In the genomic region with DNA sequence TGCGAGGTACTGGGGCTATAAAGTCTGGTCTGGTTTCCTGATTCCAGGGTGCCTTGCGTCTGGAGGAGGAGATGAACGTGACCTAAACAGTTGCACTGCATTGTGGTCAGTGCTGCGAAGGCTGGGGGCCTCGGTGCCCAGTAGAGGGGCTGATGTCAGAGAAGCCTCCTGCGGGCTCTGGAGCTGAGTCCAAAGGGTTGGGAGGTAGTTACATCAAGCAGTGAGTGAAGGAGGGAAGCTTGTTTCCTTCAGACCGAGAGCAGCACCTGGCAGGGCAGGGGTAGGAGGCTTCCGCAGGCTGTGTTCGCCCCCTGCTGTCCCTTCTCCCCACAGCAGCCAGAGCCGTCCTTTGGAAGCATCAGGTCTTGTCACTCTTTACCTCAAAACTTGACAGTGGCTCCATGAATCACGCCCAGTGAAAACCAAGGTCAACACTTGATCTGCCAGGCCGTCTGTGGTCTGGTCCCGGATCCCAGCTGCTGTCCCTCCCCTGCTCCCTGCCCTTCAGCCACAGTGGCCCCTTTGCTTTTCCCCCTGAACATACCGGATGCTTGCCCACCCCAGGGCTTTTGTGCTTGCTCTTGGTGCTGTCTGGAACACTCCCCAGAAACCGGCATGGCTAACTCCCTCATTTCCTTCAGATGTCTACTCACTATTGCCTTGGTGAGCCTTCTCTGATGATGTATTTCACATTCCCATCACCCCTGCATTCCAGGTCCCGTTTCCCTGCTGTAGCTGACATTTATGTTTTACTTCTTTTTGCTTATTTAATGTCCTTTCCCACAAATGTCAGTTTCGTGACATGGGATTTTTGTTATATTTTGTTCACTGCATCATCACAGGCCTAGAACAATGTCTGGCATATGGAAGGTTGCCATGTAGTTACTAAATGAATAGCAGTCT, we compare ENCODE assay signal across 8 cellular contexts. TPM values are rescaled to one million over a fixed set of nuclear protein-coding genes. Genes with fewer than 3 reads are reported as not detected.
A peak's percentile ranks its signal among the peaks of the same experiment; 100 is the strongest.
DNase-seq lines count a peak whose midpoint lies in the region; ATAC-seq and TF ChIP-seq lines count a peak whose summit lies in the region.

No MANE protein-coding gene starts in this region.

- H3K9me3 ChIP-seq in HAP-1: no peaks in the 10 kb centered on the region

- TF ChIP-seq CTCF in omental fat pad (IDR thresholded peaks at IDR 0.05): no peak

- in situ Hi-C loops in HAP-1 (cut with MboI; ENCODE audit: low sequenced_read_pairs): no loop called here

- H3K4me3 ChIP-seq in HAP-1 (no peak overlapping the region), rectal smooth muscle tissue (ENCODE audit: low read length) (no peak overlapping the region)

- no peak for ATAC-seq in omental fat pad (ENCODE audit: low FRiP score)
- ATAC-seq in GM21515 (IDR thresholded peaks at IDR 0.05; ENCODE audit: unreplicated experiment): no peak

- no peaks in the 10 kb centered on the region for H3K27me3 ChIP-seq in HAP-1 (ENCODE audit: low read depth)
- H3K27me3 ChIP-seq in rectal smooth muscle tissue (ENCODE audit: control insufficient read depth, insufficient read depth, low read length): no peaks in the 10 kb centered on the region

- intact Hi-C loops in head of caudate nucleus (cut with DNase I): no loop called here

- peak; percentile 19 to 29 for DNase-seq in AML-193 (lab: John Stamatoyannopoulos, UW)
- DNase-seq in HAP-1 (ENCODE audit: low spot score in 2 of 2): peak; percentile 34 to 79
- peak; percentile 58 for DNase-seq in activated naive CD4-positive, alpha-beta T cell treated with Interleukin-2 at 50 U/mL for 16 hours
- DNase-seq in head of caudate nucleus: peak in 38 of 42 donors; percentile 43 to 87 (median 62)
- DNase-seq in omental fat pad (ENCODE audit: low spot score): no peak

- H3K4me1 ChIP-seq in HAP-1 (no peaks in the 10 kb centered on the region; the same call in 1 of the 2 replicates), rectal smooth muscle tissue (ENCODE audit: control insufficient read depth, insufficient read depth, low read length) (peaks cover 21% of the 10 kb centered on the region)

- H3K36me3 ChIP-seq in HAP-1 (replicated peaks) (peaks cover 41% of the 10 kb centered on the region), rectal smooth muscle tissue (ENCODE audit: control insufficient read depth, insufficient read depth, low read length) (peaks cover 10% of the 10 kb centered on the region)

- peak overlapping the region; percentile 16 for H3K27ac ChIP-seq in rectal smooth muscle tissue (ENCODE audit: low read depth, low read length)

- no peak overlapping the region for H3K9ac ChIP-seq in rectal smooth muscle tissue (ENCODE audit: low read length)

TF ChIP-seq in PFSK-1, 5 proteins besides CTCF, POLR2A, EP300 and RAD21:
- TF ChIP-seq, protein P1, sequence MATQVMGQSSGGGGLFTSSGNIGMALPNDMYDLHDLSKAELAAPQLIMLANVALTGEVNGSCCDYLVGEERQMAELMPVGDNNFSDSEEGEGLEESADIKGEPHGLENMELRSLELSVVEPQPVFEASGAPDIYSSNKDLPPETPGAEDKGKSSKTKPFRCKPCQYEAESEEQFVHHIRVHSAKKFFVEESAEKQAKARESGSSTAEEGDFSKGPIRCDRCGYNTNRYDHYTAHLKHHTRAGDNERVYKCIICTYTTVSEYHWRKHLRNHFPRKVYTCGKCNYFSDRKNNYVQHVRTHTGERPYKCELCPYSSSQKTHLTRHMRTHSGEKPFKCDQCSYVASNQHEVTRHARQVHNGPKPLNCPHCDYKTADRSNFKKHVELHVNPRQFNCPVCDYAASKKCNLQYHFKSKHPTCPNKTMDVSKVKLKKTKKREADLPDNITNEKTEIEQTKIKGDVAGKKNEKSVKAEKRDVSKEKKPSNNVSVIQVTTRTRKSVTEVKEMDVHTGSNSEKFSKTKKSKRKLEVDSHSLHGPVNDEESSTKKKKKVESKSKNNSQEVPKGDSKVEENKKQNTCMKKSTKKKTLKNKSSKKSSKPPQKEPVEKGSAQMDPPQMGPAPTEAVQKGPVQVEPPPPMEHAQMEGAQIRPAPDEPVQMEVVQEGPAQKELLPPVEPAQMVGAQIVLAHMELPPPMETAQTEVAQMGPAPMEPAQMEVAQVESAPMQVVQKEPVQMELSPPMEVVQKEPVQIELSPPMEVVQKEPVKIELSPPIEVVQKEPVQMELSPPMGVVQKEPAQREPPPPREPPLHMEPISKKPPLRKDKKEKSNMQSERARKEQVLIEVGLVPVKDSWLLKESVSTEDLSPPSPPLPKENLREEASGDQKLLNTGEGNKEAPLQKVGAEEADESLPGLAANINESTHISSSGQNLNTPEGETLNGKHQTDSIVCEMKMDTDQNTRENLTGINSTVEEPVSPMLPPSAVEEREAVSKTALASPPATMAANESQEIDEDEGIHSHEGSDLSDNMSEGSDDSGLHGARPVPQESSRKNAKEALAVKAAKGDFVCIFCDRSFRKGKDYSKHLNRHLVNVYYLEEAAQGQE (IDR thresholded peaks at IDR 0.05; ENCODE audit: insufficient read depth in 1 of 2, low read depth in 2 of 2, low read length in 2 of 2): no peak
- TF ChIP-seq FOXP2 (optimal IDR thresholded peaks at IDR 0.05; ENCODE audit: borderline replicate concordance, extremely low read depth, extremely low read length, insufficient read depth): peak; percentile 66

RNA-seq across cellular contexts. Expression of gene DYNLRB1, which starts 7.0 kb away (rescaled TPM):
- 257 TPM for polyA plus RNA-seq in PFSK-1 (2012; ENCODE audit: insufficient read length, low read depth)
- 100 to 1,000 TPM in 2 of 4 donors, 10 to 100 TPM in 2; 83.0 to 121 (median 108) TPM for total RNA-seq in omental fat pad

RNA-seq across cellular contexts. Expression of gene MAP1LC3A, which starts 35.3 kb away (rescaled TPM):
- 49.5 TPM for polyA plus RNA-seq in PFSK-1 (2012; ENCODE audit: insufficient read length, low read depth)
- total RNA-seq in omental fat pad: 10 to 100 TPM; 50.1 to 76.1 (median 55.9) TPM
